Comparison of ENCODE assay signal across 32 cellular contexts in the genomic region with DNA sequence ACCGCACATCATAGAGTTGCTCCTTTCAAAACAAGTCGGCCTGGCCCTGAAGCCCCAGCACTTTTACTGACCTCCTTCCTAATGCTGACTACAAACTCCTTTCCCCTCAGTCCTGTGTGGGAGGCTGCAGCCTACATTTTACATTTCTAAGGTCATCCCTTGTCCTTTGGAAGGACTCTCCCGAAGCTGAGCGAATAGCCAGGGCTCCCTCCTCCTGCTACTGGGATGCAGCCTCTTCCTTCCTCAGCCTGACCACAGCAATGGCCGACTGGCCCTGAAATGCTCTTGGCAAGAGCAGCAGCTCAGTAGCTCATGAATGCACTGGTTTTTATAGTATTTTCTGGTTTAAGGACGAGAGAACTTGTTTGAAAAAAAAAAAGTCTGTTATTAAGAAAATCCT. TPM values are rescaled to one million over a fixed set of nuclear protein-coding genes. Genes with fewer than 3 reads are reported as not detected.
DNase-seq lines count a peak whose midpoint lies in the region; ATAC-seq, FAIRE-seq and TF ChIP-seq lines count a peak whose summit lies in the region.
"Had no signal": no experiment of that assay in that cellular context is flagged by ENCODE, and none has a peak within 500 bp of the region (broad histone marks: within the 10 kb centered on the region; RNA-seq: fewer than 3 reads in every experiment).

No MANE protein-coding gene starts in this region.

- H3K9me3 ChIP-seq in endothelial cell of umbilical vein (replicated peaks; ENCODE audit: control insufficient read depth, insufficient read depth, low read length) (no peaks in the 10 kb centered on the region), lower lobe of right lung (no peaks in the 10 kb centered on the region), suprapubic skin (no peaks in the 10 kb centered on the region)
- H3K9me3 ChIP-seq: HAP-1, prostate gland, tibial artery had no signal

- H3K9ac ChIP-seq in endothelial cell of umbilical vein (replicated peaks; ENCODE audit: extremely low read depth, insufficient read depth, low read length): peak overlapping the region; percentile 40

- no peaks in the 10 kb centered on the region for H4K20me1 ChIP-seq in endothelial cell of umbilical vein (replicated peaks; ENCODE audit: control insufficient read depth, extremely low read depth, insufficient read depth, low read length)

- ATAC-seq in lower lobe of right lung (peak in 1 of 2 donors; percentile 35), sciatic nerve (no peak), GM19455 (IDR thresholded peaks at IDR 0.05; ENCODE audit: unreplicated experiment) (no peak), HG02973 (IDR thresholded peaks at IDR 0.05; ENCODE audit: unreplicated experiment) (no peak)
- ATAC-seq: activated CD8-positive, alpha-beta memory T cell treated with anti-CD3 and anti-CD28 coated beads, Interleukin-2, amount 10 ng/mL, durations not matched to agents 7 days and 5 days had no signal

- TF ChIP-seq EP300 in suprapubic skin (IDR thresholded peaks at IDR 0.05): no peak

- H3K4me3 ChIP-seq in choroid plexus epithelial cell (ENCODE audit: low read depth, low read length) (no peak overlapping the region), endothelial cell of umbilical vein (replicated peaks in 1 of 3; ENCODE audit: insufficient read depth in 1 of 3, low read depth in 1 of 3, low read length in 3 of 3) (peak overlapping the region in 2 of 3 experiments; percentile 29 to 57), lower lobe of right lung (peak overlapping the region; percentile 62), suprapubic skin (peak overlapping the region; percentile 12)
- H3K4me3 ChIP-seq: HAP-1, hepatocyte, prostate gland, SK-N-MC, smooth muscle cell had no signal

- FAIRE-seq in endothelial cell of umbilical vein (lab: Jason Lieb, UNC): no peak
- FAIRE-seq: GM12891 had no signal

- TF ChIP-seq POLR2A in endothelial cell of umbilical vein (IDR thresholded peaks at IDR 0.05; ENCODE audit: low read depth, low read length) (no peak), suprapubic skin (IDR thresholded peaks at IDR 0.05) (no peak)

- TF ChIP-seq CTCF in choroid plexus epithelial cell (conservative IDR thresholded peaks at IDR 0.05; ENCODE audit: low read depth, low read length) (no peak), endothelial cell of umbilical vein (IDR thresholded peaks at IDR 0.05; ENCODE audit: extremely low read depth in 1 of 2, insufficient read depth in 1 of 2, low read depth in 1 of 2, low read length in 2 of 2) (no peak), lower lobe of right lung (IDR thresholded peaks at IDR 0.05) (no peak), suprapubic skin (IDR thresholded peaks at IDR 0.05) (no peak)

- dilution Hi-C loops in endothelial cell of umbilical vein (cut with MboI; ENCODE audit: extremely low pct_ligation_motif_present, low sequenced_read_pairs): no loop called here

- BruUV-seq in endothelial cell of umbilical vein (replicated peaks; lab: Mats Ljungman, UMichigan): no TSS peak

- H3K9me1 ChIP-seq in endothelial cell of umbilical vein (replicated peaks; ENCODE audit: control insufficient read depth, extremely low read depth, insufficient read depth, low read length): no peaks in the 10 kb centered on the region

- peak overlapping the region; percentile 16 for H2AFZ ChIP-seq in endothelial cell of umbilical vein (ENCODE audit: low read depth, low read length)
- H2AFZ ChIP-seq: hepatocyte had no signal

- H3K4me2 ChIP-seq in endothelial cell of umbilical vein (ENCODE audit: insufficient read depth, low read length): peak overlapping the region; percentile 29
- H3K4me2 ChIP-seq: hepatocyte, smooth muscle cell had no signal

- H3K4me1 ChIP-seq in endothelial cell of umbilical vein (ENCODE audit: control insufficient read depth, extremely low read depth, insufficient read depth, low read length) (peaks cover 39% of the 10 kb centered on the region), lower lobe of right lung (peaks cover 68% of the 10 kb centered on the region), suprapubic skin (no peaks in the 10 kb centered on the region)
- H3K4me1 ChIP-seq: HAP-1, prostate gland had no signal

- H3K27ac ChIP-seq in endothelial cell of umbilical vein (ENCODE audit: insufficient read depth, low read depth, low read length) (peak overlapping the region; percentile 26), lower lobe of right lung (peak overlapping the region; percentile 91), suprapubic skin (peak overlapping the region; percentile 79)
- H3K27ac ChIP-seq: C4-2B, epithelial cell of prostate, hepatocyte, HL-60, prostate gland, SK-N-MC, tibial artery, VCaP had no signal

- no peaks in the 10 kb centered on the region for H3K79me2 ChIP-seq in endothelial cell of umbilical vein (ENCODE audit: control insufficient read depth, insufficient read depth, low read length)
- H3K79me2 ChIP-seq: hepatocyte had no signal

- POLR2A ChIA-PET in endothelial cell of umbilical vein (lab: Charles Lee): no interaction called here

- CTCF ChIA-PET in endothelial cell of umbilical vein (lab: Charles Lee): interaction anchor here (0.7 to 1.9 kb wide), 4 partner anchors 9 to 18 kb away, joined by 3 to 5 read pairs (median 3); no protein-coding TSS in a partner anchor

- intact Hi-C loops in endothelial cell of umbilical vein (cut with micrococcal nuclease) (no loop called here), lower lobe of right lung (cut with DNase I) (no loop called here), sciatic nerve (cut with DNase I) (no loop called here)

- 69% methylated on average over 6 of the region's 6 CpGs for WGBS in suprapubic skin

- H3K27me3 ChIP-seq in endothelial cell of umbilical vein (ENCODE audit: control insufficient read depth in 2 of 2, insufficient read depth in 2 of 2, low read length in 2 of 2) (no peaks in the 10 kb centered on the region), lower lobe of right lung (ENCODE audit: low read depth) (no peaks in the 10 kb centered on the region), suprapubic skin (no peaks in the 10 kb centered on the region)
- H3K27me3 ChIP-seq: hepatocyte, tibial artery had no signal

- peak; percentile 26 for DNase-seq in choroid plexus epithelial cell (ENCODE audit: low read depth)
- peak; percentile 52 for DNase-seq in endothelial cell of umbilical vein (ENCODE audit: low read depth, low spot score)
- no peak for DNase-seq in lower lobe of right lung
- no peak for DNase-seq in suprapubic skin (ENCODE audit: low spot score in 2 of 2)
- DNase-seq in sciatic nerve (ENCODE audit: low spot score): no peak
- no peak for DNase-seq in NCI-H748 (lab: John Stamatoyannopoulos, UW; ENCODE audit: unreplicated experiment)
- DNase-seq: activated CD4-positive, alpha-beta T cell treated with anti-CD3 and anti-CD28 coated beads, Interleukin-2, amount 10 ng/mL, durations not matched to agents 7 days and 5 days; activated CD8-positive, alpha-beta memory T cell treated with anti-CD3 and anti-CD28 coated beads, Interleukin-2, amount 10 ng/mL, durations not matched to agents 7 days and 5 days; activated naive CD4-positive, alpha-beta T cell treated with anti-CD3 and anti-CD28 coated beads for 36 hours; amniotic stem cell; Calu3; foreskin fibroblast; immature natural killer cell; NCI-H1048; NCI-H187; NCI-H2171 treated with DMSO at 0.1 percent for 48 hours; NCI-H524 treated with DMSO at 0.1 percent for 48 hours; stimulated activated CD4-positive, alpha-beta T cell treated with anti-CD3 and anti-CD28 coated beads, Interleukin-4, amount 100 ng/mL, for 1 hour; stimulated activated naive CD4-positive, alpha-beta T cell; tibial artery had no signal

- H3K36me3 ChIP-seq in endothelial cell of umbilical vein (ENCODE audit: control insufficient read depth in 2 of 2, extremely low read depth in 1 of 2, insufficient read depth in 2 of 2, low read length in 2 of 2): no peaks in the 10 kb centered on the region
- no peaks in the 10 kb centered on the region for H3K36me3 ChIP-seq in lower lobe of right lung
- H3K36me3 ChIP-seq in suprapubic skin: no peaks in the 10 kb centered on the region
- H3K36me3 ChIP-seq: HAP-1, prostate gland, tibial artery had no signal

TF ChIP-seq in endothelial cell of umbilical vein, 7 proteins besides CTCF, POLR2A, EP300 and RAD21:
- TF ChIP-seq FOS (IDR thresholded peaks at IDR 0.05; ENCODE audit: borderline replicate concordance, insufficient read depth, low read length) (no peak), GATA2 (IDR thresholded peaks at IDR 0.05; ENCODE audit: insufficient read depth, insufficient read length, low read depth, low read length) (no peak), EZH2 (IDR thresholded peaks at IDR 0.05; ENCODE audit: borderline replicate concordance, low read depth, low read length, severe bottlenecking) (no peak)
- TF ChIP-seq, protein P1, sequence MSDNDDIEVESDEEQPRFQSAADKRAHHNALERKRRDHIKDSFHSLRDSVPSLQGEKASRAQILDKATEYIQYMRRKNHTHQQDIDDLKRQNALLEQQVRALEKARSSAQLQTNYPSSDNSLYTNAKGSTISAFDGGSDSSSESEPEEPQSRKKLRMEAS (IDR thresholded peaks at IDR 0.05; ENCODE audit: insufficient read depth, insufficient read length): no peak

RNA-seq across cellular contexts. Expression of a gene that starts 0.7 kb away (rescaled TPM):
- total RNA-seq in endothelial cell of umbilical vein (37.9 and 50.0 TPM in 2 replicates), lower lobe of right lung (238 TPM), suprapubic skin (10 to 100 TPM in 2 of 4 donors, 1 to 10 TPM in 2; 4.4 to 13.0 (median 8.4) TPM), sciatic nerve (23.8 TPM)
- 21.9 and 26.3 TPM in 2 replicates for polyA plus RNA-seq in endothelial cell of umbilical vein
- 13.6 and 14.3 TPM in 2 replicates for polyA plus RNA-seq in endothelial cell of umbilical vein (2011; cell fraction: cytosol; rRNA removed)
- polyA plus RNA-seq in endothelial cell of umbilical vein (2011; cell fraction: nucleus; rRNA removed): 31.1 and 36.8 TPM in 2 replicates
- polyA plus RNA-seq in endothelial cell of umbilical vein (2012): 9.0 and 17.2 TPM in 2 replicates
- polyA minus RNA-seq in endothelial cell of umbilical vein: 61.0 and 65.4 TPM in 2 replicates
- not detected for polyA minus RNA-seq in endothelial cell of umbilical vein (2011; cell fraction: cytosol; rRNA and poly(A)+ RNA removed)
- 37.1 and 55.8 TPM in 2 replicates for polyA minus RNA-seq in endothelial cell of umbilical vein (2011; cell fraction: nucleus; rRNA and poly(A)+ RNA removed)
- total RNA-seq: activated CD4-positive, alpha-beta T cell treated with anti-CD3 and anti-CD28 coated beads, Interleukin-2, amount 10 ng/mL, durations not matched to agents 7 days and 5 days; activated CD8-positive, alpha-beta memory T cell treated with anti-CD3 and anti-CD28 coated beads, Interleukin-2, amount 10 ng/mL, durations not matched to agents 7 days and 5 days; activated naive CD4-positive, alpha-beta T cell treated with anti-CD3 and anti-CD28 coated beads for 36 hours had no signal
- polyA plus RNA-seq: immature natural killer cell, smooth muscle cell had no signal

Comparison
In these comparisons a context has a peak if more than half of its experiments do, and no peak if none do; other contexts are left out.
1. DNase-seq: peak in choroid plexus epithelial cell (single experiment) and endothelial cell of umbilical vein (single experiment); none in lower lobe of right lung (single experiment), suprapubic skin (0 of 2), sciatic nerve (single experiment) and NCI-H748 (single experiment).
2. H3K27ac ChIP-seq: peak in every context shown above with its lines; median percentile 91 in lower lobe of right lung; 79 in suprapubic skin; 26 in endothelial cell of umbilical vein.